1 cellular context compared by ENCODE assay signal in the genomic region with DNA sequence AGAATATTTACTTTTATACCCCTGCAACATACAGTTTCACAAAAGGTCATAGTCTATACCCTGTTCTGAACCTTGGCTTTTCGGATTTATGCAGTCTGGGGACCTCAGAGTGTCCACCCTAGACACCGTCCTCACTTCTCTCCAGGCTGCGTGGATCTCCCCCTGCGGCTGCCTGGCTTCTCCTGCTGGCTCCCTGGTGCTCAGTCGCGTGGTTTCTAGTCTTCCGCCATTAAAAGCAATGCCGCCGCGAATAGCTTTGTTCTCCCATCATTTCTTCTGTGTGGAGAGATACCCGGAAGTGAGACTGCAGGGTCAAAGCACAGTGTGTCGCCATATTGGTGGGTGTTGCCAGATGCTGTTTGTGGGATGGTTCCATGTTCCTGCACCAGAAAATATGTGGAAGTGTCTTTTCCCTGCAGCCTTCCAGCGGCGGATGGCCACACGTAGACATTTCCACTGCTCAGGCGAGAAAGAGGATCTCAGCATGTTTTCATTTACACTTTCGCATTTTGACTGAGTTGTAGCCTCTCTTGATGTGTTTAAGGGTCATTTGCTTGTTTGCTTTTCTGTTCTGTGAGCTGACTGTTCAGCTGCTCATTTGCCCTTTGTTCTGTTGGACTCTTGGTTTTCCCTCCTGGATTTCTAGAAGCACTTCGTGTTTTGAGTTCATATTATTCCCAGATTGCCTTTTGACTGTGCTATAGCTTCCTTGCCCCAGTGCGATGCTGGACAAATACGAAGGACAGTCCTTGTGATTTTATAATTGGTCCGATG.
TF ChIP-seq lines count a peak whose summit lies in the region.

No MANE protein-coding gene starts in this region.

TF ChIP-seq in HepG2, 621 proteins besides CTCF, POLR2A, EP300 and RAD21 (continued from another document and continues in another):
- TF ChIP-seq, protein P1, sequence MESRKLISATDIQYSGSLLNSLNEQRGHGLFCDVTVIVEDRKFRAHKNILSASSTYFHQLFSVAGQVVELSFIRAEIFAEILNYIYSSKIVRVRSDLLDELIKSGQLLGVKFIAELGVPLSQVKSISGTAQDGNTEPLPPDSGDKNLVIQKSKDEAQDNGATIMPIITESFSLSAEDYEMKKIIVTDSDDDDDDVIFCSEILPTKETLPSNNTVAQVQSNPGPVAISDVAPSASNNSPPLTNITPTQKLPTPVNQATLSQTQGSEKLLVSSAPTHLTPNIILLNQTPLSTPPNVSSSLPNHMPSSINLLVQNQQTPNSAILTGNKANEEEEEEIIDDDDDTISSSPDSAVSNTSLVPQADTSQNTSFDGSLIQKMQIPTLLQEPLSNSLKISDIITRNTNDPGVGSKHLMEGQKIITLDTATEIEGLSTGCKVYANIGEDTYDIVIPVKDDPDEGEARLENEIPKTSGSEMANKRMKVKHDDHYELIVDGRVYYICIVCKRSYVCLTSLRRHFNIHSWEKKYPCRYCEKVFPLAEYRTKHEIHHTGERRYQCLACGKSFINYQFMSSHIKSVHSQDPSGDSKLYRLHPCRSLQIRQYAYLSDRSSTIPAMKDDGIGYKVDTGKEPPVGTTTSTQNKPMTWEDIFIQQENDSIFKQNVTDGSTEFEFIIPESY (CRISPR knock-in tag; IDR thresholded peaks at IDR 0.05) = peak; percentile 92
- no peak for TF ChIP-seq HNRNPL (IDR thresholded peaks at IDR 0.05; ENCODE audit: low read depth, low read length)
- TF ChIP-seq LCORL (IDR thresholded peaks at IDR 0.05) = no peak
- peak; percentile 70 for TF ChIP-seq LCORL (CRISPR knock-in tag; IDR thresholded peaks at IDR 0.05)
- peak; percentile 91 for TF ChIP-seq FOXA3 (CRISPR knock-in tag; IDR thresholded peaks at IDR 0.05)
- TF ChIP-seq, protein P2, sequence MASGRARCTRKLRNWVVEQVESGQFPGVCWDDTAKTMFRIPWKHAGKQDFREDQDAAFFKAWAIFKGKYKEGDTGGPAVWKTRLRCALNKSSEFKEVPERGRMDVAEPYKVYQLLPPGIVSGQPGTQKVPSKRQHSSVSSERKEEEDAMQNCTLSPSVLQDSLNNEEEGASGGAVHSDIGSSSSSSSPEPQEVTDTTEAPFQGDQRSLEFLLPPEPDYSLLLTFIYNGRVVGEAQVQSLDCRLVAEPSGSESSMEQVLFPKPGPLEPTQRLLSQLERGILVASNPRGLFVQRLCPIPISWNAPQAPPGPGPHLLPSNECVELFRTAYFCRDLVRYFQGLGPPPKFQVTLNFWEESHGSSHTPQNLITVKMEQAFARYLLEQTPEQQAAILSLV (CRISPR knock-in tag; IDR thresholded peaks at IDR 0.05; ENCODE audit: borderline replicate concordance) = peak; percentile 76; the same call in 1 of the 2 replicates
- TF ChIP-seq ISX (CRISPR knock-in tag; conservative IDR thresholded peaks at IDR 0.05) = no peak
- peak; percentile 86; the same call in 1 of the 2 replicates for TF ChIP-seq ZIK1 (CRISPR knock-in tag; IDR thresholded peaks at IDR 0.05; ENCODE audit: borderline replicate concordance, low read depth)
- TF ChIP-seq, protein P3, sequence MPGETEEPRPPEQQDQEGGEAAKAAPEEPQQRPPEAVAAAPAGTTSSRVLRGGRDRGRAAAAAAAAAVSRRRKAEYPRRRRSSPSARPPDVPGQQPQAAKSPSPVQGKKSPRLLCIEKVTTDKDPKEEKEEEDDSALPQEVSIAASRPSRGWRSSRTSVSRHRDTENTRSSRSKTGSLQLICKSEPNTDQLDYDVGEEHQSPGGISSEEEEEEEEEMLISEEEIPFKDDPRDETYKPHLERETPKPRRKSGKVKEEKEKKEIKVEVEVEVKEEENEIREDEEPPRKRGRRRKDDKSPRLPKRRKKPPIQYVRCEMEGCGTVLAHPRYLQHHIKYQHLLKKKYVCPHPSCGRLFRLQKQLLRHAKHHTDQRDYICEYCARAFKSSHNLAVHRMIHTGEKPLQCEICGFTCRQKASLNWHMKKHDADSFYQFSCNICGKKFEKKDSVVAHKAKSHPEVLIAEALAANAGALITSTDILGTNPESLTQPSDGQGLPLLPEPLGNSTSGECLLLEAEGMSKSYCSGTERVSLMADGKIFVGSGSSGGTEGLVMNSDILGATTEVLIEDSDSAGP (CRISPR knock-in tag; IDR thresholded peaks at IDR 0.05; ENCODE audit: borderline replicate concordance) = peak; percentile 69
- TF ChIP-seq NFATC3 (CRISPR knock-in tag; IDR thresholded peaks at IDR 0.05) = no peak
- TF ChIP-seq JUND (CRISPR knock-in tag; IDR thresholded peaks at IDR 0.05) = 0 out of 2 replicates have a peak, but pooled peaks have one; percentile 26
- TF ChIP-seq FOXO1 (CRISPR knock-in tag; IDR thresholded peaks at IDR 0.05) = peak; percentile 75
- TF ChIP-seq ZNF460 (CRISPR knock-in tag; IDR thresholded peaks at IDR 0.05; ENCODE audit: borderline replicate concordance) = no peak
- peak; percentile 35; the same call in 1 of the 2 replicates for TF ChIP-seq POLR2G (IDR thresholded peaks at IDR 0.05; ENCODE audit: low read depth, low read length)
- peak; percentile 39 to 45; a peak in 1 of 4 replicates for TF ChIP-seq NR2F1 (CRISPR knock-in tag; IDR thresholded peaks at IDR 0.05)
- no peak for TF ChIP-seq ATF7 (IDR thresholded peaks at IDR 0.05)
- no peak for TF ChIP-seq ATF7 (CRISPR knock-in tag; IDR thresholded peaks at IDR 0.05)
- 0 out of 2 replicates have a peak, but pooled peaks have one; percentile 55 for TF ChIP-seq NCOA2 (CRISPR knock-in tag; IDR thresholded peaks at IDR 0.05)
- peak; percentile 51 for TF ChIP-seq TOE1 (CRISPR knock-in tag; IDR thresholded peaks at IDR 0.05)
- peak; percentile 91 for TF ChIP-seq PHF21A (CRISPR knock-in tag; IDR thresholded peaks at IDR 0.05)
- TF ChIP-seq RXRA (CRISPR knock-in tag; IDR thresholded peaks at IDR 0.05) = peak; percentile 33; the same call in 1 of the 2 replicates
- TF ChIP-seq ARID2 (CRISPR knock-in tag; IDR thresholded peaks at IDR 0.05; ENCODE audit: borderline replicate concordance) = peak; percentile 15; the same call in 1 of the 2 replicates
- TF ChIP-seq ZSCAN29 (CRISPR knock-in tag; conservative IDR thresholded peaks at IDR 0.05) = 0 out of 2 replicates have a peak, but pooled peaks have one; percentile 59
- TF ChIP-seq, protein P4, sequence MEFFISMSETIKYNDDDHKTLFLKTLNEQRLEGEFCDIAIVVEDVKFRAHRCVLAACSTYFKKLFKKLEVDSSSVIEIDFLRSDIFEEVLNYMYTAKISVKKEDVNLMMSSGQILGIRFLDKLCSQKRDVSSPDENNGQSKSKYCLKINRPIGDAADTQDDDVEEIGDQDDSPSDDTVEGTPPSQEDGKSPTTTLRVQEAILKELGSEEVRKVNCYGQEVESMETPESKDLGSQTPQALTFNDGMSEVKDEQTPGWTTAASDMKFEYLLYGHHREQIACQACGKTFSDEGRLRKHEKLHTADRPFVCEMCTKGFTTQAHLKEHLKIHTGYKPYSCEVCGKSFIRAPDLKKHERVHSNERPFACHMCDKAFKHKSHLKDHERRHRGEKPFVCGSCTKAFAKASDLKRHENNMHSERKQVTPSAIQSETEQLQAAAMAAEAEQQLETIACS (CRISPR knock-in tag; IDR thresholded peaks at IDR 0.05) = no peak
- TF ChIP-seq STAT5B (CRISPR knock-in tag; IDR thresholded peaks at IDR 0.05) = no peak
- peak; percentile 95 for TF ChIP-seq TBX2 (CRISPR knock-in tag; IDR thresholded peaks at IDR 0.05; ENCODE audit: borderline replicate concordance)
- TF ChIP-seq HNF4G (IDR thresholded peaks at IDR 0.05; ENCODE audit: borderline replicate concordance, low read depth, low read length) = peak; percentile 94
- peak; percentile 84; the same call in 1 of the 2 replicates for TF ChIP-seq HNF4G (CRISPR knock-in tag; IDR thresholded peaks at IDR 0.05; ENCODE audit: borderline replicate concordance, low read depth)
- TF ChIP-seq, protein P5, sequence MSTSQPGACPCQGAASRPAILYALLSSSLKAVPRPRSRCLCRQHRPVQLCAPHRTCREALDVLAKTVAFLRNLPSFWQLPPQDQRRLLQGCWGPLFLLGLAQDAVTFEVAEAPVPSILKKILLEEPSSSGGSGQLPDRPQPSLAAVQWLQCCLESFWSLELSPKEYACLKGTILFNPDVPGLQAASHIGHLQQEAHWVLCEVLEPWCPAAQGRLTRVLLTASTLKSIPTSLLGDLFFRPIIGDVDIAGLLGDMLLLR (CRISPR knock-in tag; IDR thresholded peaks at IDR 0.05) = peak; percentile 31; the same call in 1 of the 2 replicates
- no peak for TF ChIP-seq ZNF552 (CRISPR knock-in tag; IDR thresholded peaks at IDR 0.05; ENCODE audit: borderline replicate concordance)
- peak; percentile 81; the same call in 1 of the 2 replicates for TF ChIP-seq ZNF556 (CRISPR knock-in tag; IDR thresholded peaks at IDR 0.05; ENCODE audit: borderline replicate concordance)
- TF ChIP-seq, protein P6, sequence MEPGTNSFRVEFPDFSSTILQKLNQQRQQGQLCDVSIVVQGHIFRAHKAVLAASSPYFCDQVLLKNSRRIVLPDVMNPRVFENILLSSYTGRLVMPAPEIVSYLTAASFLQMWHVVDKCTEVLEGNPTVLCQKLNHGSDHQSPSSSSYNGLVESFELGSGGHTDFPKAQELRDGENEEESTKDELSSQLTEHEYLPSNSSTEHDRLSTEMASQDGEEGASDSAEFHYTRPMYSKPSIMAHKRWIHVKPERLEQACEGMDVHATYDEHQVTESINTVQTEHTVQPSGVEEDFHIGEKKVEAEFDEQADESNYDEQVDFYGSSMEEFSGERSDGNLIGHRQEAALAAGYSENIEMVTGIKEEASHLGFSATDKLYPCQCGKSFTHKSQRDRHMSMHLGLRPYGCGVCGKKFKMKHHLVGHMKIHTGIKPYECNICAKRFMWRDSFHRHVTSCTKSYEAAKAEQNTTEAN (CRISPR knock-in tag; conservative IDR thresholded peaks at IDR 0.05) = peak; percentile 17; the same call in 1 of the 2 replicates
- TF ChIP-seq, protein P7, sequence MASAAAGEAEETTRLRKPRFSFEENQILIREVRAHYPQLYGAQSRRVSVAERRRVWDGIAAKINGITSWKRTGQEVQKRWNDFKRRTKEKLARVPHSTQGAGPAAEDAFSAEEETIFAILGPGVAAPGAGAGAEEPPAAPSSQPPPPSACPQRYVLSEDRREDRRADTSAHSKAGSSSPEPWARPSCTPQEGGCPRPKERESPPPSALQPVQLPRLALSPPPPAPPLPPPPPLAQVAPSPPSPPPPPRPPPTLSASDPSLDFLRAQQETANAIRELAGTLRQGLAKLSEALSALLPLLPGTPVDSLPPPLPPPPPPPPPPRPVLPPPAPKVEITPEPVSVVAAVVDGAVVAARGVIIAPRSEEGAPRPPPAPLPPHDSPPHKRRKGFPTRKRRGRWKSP (CRISPR knock-in tag; IDR thresholded peaks at IDR 0.05) = 0 out of 2 replicates have a peak, but pooled peaks have one; percentile 44
- TF ChIP-seq ZNF7 (CRISPR knock-in tag; IDR thresholded peaks at IDR 0.05) = no peak
- 0 out of 2 replicates have a peak, but pooled peaks have one; percentile 45 for TF ChIP-seq ZNF720 (CRISPR knock-in tag; IDR thresholded peaks at IDR 0.05)
- peak; percentile 68 for TF ChIP-seq MTA1 (CRISPR knock-in tag; IDR thresholded peaks at IDR 0.05; ENCODE audit: borderline replicate concordance)
- TF ChIP-seq CCDC6 (CRISPR knock-in tag; IDR thresholded peaks at IDR 0.05) = peak; percentile 79; the same call in 1 of the 2 replicates
- TF ChIP-seq, protein P8, sequence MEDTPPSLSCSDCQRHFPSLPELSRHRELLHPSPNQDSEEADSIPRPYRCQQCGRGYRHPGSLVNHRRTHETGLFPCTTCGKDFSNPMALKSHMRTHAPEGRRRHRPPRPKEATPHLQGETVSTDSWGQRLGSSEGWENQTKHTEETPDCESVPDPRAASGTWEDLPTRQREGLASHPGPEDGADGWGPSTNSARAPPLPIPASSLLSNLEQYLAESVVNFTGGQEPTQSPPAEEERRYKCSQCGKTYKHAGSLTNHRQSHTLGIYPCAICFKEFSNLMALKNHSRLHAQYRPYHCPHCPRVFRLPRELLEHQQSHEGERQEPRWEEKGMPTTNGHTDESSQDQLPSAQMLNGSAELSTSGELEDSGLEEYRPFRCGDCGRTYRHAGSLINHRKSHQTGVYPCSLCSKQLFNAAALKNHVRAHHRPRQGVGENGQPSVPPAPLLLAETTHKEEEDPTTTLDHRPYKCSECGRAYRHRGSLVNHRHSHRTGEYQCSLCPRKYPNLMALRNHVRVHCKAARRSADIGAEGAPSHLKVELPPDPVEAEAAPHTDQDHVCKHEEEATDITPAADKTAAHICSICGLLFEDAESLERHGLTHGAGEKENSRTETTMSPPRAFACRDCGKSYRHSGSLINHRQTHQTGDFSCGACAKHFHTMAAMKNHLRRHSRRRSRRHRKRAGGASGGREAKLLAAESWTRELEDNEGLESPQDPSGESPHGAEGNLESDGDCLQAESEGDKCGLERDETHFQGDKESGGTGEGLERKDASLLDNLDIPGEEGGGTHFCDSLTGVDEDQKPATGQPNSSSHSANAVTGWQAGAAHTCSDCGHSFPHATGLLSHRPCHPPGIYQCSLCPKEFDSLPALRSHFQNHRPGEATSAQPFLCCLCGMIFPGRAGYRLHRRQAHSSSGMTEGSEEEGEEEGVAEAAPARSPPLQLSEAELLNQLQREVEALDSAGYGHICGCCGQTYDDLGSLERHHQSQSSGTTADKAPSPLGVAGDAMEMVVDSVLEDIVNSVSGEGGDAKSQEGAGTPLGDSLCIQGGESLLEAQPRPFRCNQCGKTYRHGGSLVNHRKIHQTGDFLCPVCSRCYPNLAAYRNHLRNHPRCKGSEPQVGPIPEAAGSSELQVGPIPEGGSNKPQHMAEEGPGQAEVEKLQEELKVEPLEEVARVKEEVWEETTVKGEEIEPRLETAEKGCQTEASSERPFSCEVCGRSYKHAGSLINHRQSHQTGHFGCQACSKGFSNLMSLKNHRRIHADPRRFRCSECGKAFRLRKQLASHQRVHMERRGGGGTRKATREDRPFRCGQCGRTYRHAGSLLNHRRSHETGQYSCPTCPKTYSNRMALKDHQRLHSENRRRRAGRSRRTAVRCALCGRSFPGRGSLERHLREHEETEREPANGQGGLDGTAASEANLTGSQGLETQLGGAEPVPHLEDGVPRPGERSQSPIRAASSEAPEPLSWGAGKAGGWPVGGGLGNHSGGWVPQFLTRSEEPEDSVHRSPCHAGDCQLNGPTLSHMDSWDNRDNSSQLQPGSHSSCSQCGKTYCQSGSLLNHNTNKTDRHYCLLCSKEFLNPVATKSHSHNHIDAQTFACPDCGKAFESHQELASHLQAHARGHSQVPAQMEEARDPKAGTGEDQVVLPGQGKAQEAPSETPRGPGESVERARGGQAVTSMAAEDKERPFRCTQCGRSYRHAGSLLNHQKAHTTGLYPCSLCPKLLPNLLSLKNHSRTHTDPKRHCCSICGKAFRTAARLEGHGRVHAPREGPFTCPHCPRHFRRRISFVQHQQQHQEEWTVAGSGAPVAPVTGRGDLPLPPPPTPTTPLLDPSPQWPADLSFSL (CRISPR knock-in tag; IDR thresholded peaks at IDR 0.05) = no peak
- TF ChIP-seq FOXP1 (IDR thresholded peaks at IDR 0.05) = no peak
- TF ChIP-seq FOXP1 (CRISPR knock-in tag; IDR thresholded peaks at IDR 0.05) = peak; percentile 73; the same call in 1 of the 2 replicates
- TF ChIP-seq ZNF501 (CRISPR knock-in tag; IDR thresholded peaks at IDR 0.05) = no peak
- TF ChIP-seq, protein P9, sequence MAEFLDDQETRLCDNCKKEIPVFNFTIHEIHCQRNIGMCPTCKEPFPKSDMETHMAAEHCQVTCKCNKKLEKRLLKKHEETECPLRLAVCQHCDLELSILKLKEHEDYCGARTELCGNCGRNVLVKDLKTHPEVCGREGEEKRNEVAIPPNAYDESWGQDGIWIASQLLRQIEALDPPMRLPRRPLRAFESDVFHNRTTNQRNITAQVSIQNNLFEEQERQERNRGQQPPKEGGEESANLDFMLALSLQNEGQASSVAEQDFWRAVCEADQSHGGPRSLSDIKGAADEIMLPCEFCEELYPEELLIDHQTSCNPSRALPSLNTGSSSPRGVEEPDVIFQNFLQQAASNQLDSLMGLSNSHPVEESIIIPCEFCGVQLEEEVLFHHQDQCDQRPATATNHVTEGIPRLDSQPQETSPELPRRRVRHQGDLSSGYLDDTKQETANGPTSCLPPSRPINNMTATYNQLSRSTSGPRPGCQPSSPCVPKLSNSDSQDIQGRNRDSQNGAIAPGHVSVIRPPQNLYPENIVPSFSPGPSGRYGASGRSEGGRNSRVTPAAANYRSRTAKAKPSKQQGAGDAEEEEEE (CRISPR knock-in tag; IDR thresholded peaks at IDR 0.05; ENCODE audit: borderline replicate concordance) = 0 out of 2 replicates have a peak, but pooled peaks have one; percentile 34
- TF ChIP-seq KLF16 (CRISPR knock-in tag; IDR thresholded peaks at IDR 0.05) = peak in 1 of 2 experiments; percentile 40; a peak in 1 of 4 replicates
